In genomic region chr9:114205171-114206015, GRCh38 we compare ENCODE assay signal across 19 cellular contexts. TPM values are rescaled to one million over a fixed set of nuclear protein-coding genes. Genes with fewer than 3 reads are reported as not detected.
A peak's percentile ranks its signal among the peaks of the same experiment; 100 is the strongest.
DNase-seq lines count a peak whose midpoint lies in the region; ATAC-seq, FAIRE-seq and TF ChIP-seq lines count a peak whose summit lies in the region.
"Had no signal": no experiment of that assay in that cellular context is flagged by ENCODE, and none has a peak within 500 bp of the region (broad histone marks: within the 10 kb centered on the region; RNA-seq: fewer than 3 reads in every experiment).

No MANE protein-coding gene starts in this region.

- peaks cover 0 to 3% of the 10 kb centered on the region in 2 donors for H3K36me3 ChIP-seq in ascending aorta
- H3K36me3 ChIP-seq in heart right ventricle: peaks cover 0 to 4% (median 0%) of the 10 kb centered on the region in 9 donors
- H3K36me3 ChIP-seq in neuronal stem cell (replicated peaks in 1 of 2; ENCODE audit: control insufficient read depth in 2 of 2, insufficient read depth in 2 of 2, low read length in 2 of 2): peaks cover 4 to 7% of the 10 kb centered on the region in 2 donors
- H3K36me3 ChIP-seq in vagina: no peaks in the 10 kb centered on the region
- peaks cover 0 to 2% of the 10 kb centered on the region in 2 donors for H3K36me3 ChIP-seq in kidney (ENCODE audit: control insufficient read depth in 1 of 2, insufficient read depth in 2 of 2, low read length in 2 of 2)
- H3K36me3 ChIP-seq: esophagus muscularis mucosa had no signal

- no peak overlapping the region for H4K8ac ChIP-seq in neuronal stem cell (ENCODE audit: low read depth, low read length)

- H3K27ac Mint-ChIP-seq in CD14-positive monocyte: no peak overlapping the region
- H3K27ac Mint-ChIP-seq: CD4-positive, CD25-positive, alpha-beta regulatory T cell had no signal

- H3K4me1 Mint-ChIP-seq in CD14-positive monocyte: peaks cover 20% of the 10 kb centered on the region
- H3K4me1 Mint-ChIP-seq: CD4-positive, CD25-positive, alpha-beta regulatory T cell had no signal

- H3K14ac ChIP-seq in neuronal stem cell (ENCODE audit: low read length): peak overlapping the region; percentile 76

- WGBS in heart right ventricle, 2 donors: 47 to 71% methylated on average over 10 of the region's 10 CpGs
- WGBS in neuronal stem cell (ENCODE audit: extremely low coverage in 2 of 2, insufficient read length in 2 of 2, insufficient replicate concordance in 1 of 2), 2 donors: no CpG with 5 or more reads among the region's 10 CpGs

- intact Hi-C loops in ascending aorta (cut with DNase I) (loop anchor here (2.0 kb wide), 3 partner anchors 27 to 49 kb away; no protein-coding TSS in a partner anchor), heart right ventricle (cut with DNase I) (loop anchor here in 2 of 10 donors (2.0 kb wide), 2 partner anchors 27 to 29 kb away; no protein-coding TSS in a partner anchor), vagina (cut with DNase I) (no loop called here), CD14-positive monocyte (cut with micrococcal nuclease) (no loop called here), kidney (cut with DNase I) (no loop called here)

- TF ChIP-seq CTCF in ascending aorta (IDR thresholded peaks at IDR 0.05): no peak
- no peak for TF ChIP-seq CTCF in heart right ventricle (IDR thresholded peaks at IDR 0.05)
- no peak for TF ChIP-seq CTCF in vagina (IDR thresholded peaks at IDR 0.05)
- TF ChIP-seq CTCF in CD14-positive monocyte (IDR thresholded peaks at IDR 0.05): no peak
- no peak for TF ChIP-seq CTCF in kidney (IDR thresholded peaks at IDR 0.05; ENCODE audit: borderline replicate concordance, extremely low read depth, insufficient read depth)

- H3K4ac ChIP-seq in neuronal stem cell (ENCODE audit: low read length): no peak overlapping the region

- H3K9me3 ChIP-seq in ascending aorta: no peaks in the 10 kb centered on the region
- H3K9me3 ChIP-seq in heart right ventricle: no peaks in the 10 kb centered on the region
- no peaks in the 10 kb centered on the region for H3K9me3 ChIP-seq in neuronal stem cell (replicated peaks in 1 of 2; ENCODE audit: control insufficient read depth in 2 of 2, insufficient read depth in 1 of 2, low read depth in 1 of 2, low read length in 2 of 2)
- no peaks in the 10 kb centered on the region for H3K9me3 ChIP-seq in vagina
- H3K9me3 ChIP-seq in kidney (ENCODE audit: control insufficient read depth in 1 of 2, low read length in 2 of 2): no peaks in the 10 kb centered on the region
- H3K9me3 ChIP-seq: esophagus muscularis mucosa, suprapubic skin had no signal

- H3K27me3 ChIP-seq in ascending aorta (no peaks in the 10 kb centered on the region), heart right ventricle (no peaks in the 10 kb centered on the region), neuronal stem cell (ENCODE audit: control insufficient read depth in 3 of 3, insufficient read depth in 3 of 3, low read depth in 1 of 3, low read length in 3 of 3) (no peaks in the 10 kb centered on the region), vagina (no peaks in the 10 kb centered on the region)
- H3K27me3 ChIP-seq: esophagus muscularis mucosa, suprapubic skin had no signal

- peaks cover 0 to 2% (median 0%) of the 10 kb centered on the region in 3 donors for H3K27me3 Mint-ChIP-seq in CD14-positive monocyte (ENCODE audit: low read depth in 3 of 3)

- peak overlapping the region; percentile 48 for H3K18ac ChIP-seq in neuronal stem cell (ENCODE audit: low read length)

- no peak overlapping the region for H2BK120ac ChIP-seq in neuronal stem cell (ENCODE audit: low read depth, low read length)

- H2BK5ac ChIP-seq in neuronal stem cell (ENCODE audit: low read length): peak overlapping the region; percentile 68

- DNase-seq in ascending aorta (ENCODE audit: low spot score in 2 of 2): peak; percentile 61 to 89
- peak in 1 of 2 donors; percentile 23 for DNase-seq in heart right ventricle
- no peak for DNase-seq in neuronal stem cell (ENCODE audit: low spot score)
- no peak for DNase-seq in vagina (ENCODE audit: extremely low spot score in 2 of 2)
- DNase-seq in CD14-positive monocyte (ENCODE audit: low spot score): no peak
- no peak for DNase-seq in kidney
- DNase-seq: activated CD4-positive, alpha-beta T cell treated with anti-CD3 and anti-CD28 coated beads for 1 hour; activated gamma-delta T cell treated with Interleukin-2 at 50 U/mL for 16 hours; CD4-positive, CD25-positive, alpha-beta regulatory T cell; DMS79; left colon; NCI-H187 treated with DMSO at 0.1 percent for 48 hours; NCI-H526; OCI-M1; retina had no signal

- H3K4me1 ChIP-seq in ascending aorta (peaks cover 19 to 37% of the 10 kb centered on the region in 2 donors), heart right ventricle (peaks cover 16 to 46% (median 35%) of the 10 kb centered on the region in 9 donors), neuronal stem cell (ENCODE audit: control insufficient read depth in 2 of 2, insufficient read depth in 1 of 2, low read depth in 1 of 2, low read length in 2 of 2) (peaks cover 0 to 16% of the 10 kb centered on the region in 2 donors), vagina (peaks cover 46% of the 10 kb centered on the region), kidney (ENCODE audit: control insufficient read depth in 1 of 2, insufficient read depth in 1 of 2, low read depth in 1 of 2, low read length in 2 of 2) (peaks cover 0 to 3% of the 10 kb centered on the region in 2 donors)

- no peak overlapping the region for H3K4me2 ChIP-seq in neuronal stem cell (ENCODE audit: insufficient read depth, low read length, poor library complexity, severe bottlenecking)

- no peak overlapping the region for H3K4me3 Mint-ChIP-seq in CD14-positive monocyte
- H3K4me3 Mint-ChIP-seq: CD4-positive, CD25-positive, alpha-beta regulatory T cell had no signal

- H2AFZ ChIP-seq in neuronal stem cell (ENCODE audit: low read length): no peak overlapping the region

- H3K9ac ChIP-seq in neuronal stem cell (ENCODE audit: low read depth, low read length, poor library complexity) (peak overlapping the region; percentile 45), kidney (ENCODE audit: low read length in 2 of 2) (no peak overlapping the region)

- H3K9me3 Mint-ChIP-seq in CD14-positive monocyte: no peaks in the 10 kb centered on the region
- H3K9me3 Mint-ChIP-seq: CD4-positive, CD25-positive, alpha-beta regulatory T cell had no signal

- ATAC-seq in heart right ventricle: peak in 5 of 8 donors; percentile 17 to 32 (median 26)
- ATAC-seq in GM21381 (IDR thresholded peaks at IDR 0.05; ENCODE audit: unreplicated experiment): no peak
- ATAC-seq: left colon had no signal

- H3K4me3 ChIP-seq in ascending aorta: peak overlapping the region in 1 of 2 donors; percentile 3
- no peak overlapping the region for H3K4me3 ChIP-seq in heart right ventricle
- no peak overlapping the region for H3K4me3 ChIP-seq in neuronal stem cell (ENCODE audit: low read length in 2 of 2)
- no peak overlapping the region for H3K4me3 ChIP-seq in vagina
- H3K4me3 ChIP-seq in kidney (ENCODE audit: low read length in 2 of 2): no peak overlapping the region
- H3K4me3 ChIP-seq: esophagus muscularis mucosa, suprapubic skin had no signal

- H2BK12ac ChIP-seq in neuronal stem cell (ENCODE audit: low read length): no peak overlapping the region

- H3K23ac ChIP-seq in neuronal stem cell (ENCODE audit: low read depth, low read length, poor library complexity): peak overlapping the region; percentile 56

- no peak overlapping the region for H2BK15ac ChIP-seq in neuronal stem cell (ENCODE audit: low read length)

- no peaks in the 10 kb centered on the region for H3K79me1 ChIP-seq in neuronal stem cell (ENCODE audit: low read depth, low read length)

- no peak for FAIRE-seq in kidney (lab: Jason Lieb, UNC)
- FAIRE-seq: GM18507 had no signal

- no peak overlapping the region for H4K91ac ChIP-seq in neuronal stem cell (ENCODE audit: low read depth, low read length, poor library complexity)

- H3K27ac ChIP-seq in ascending aorta: peak overlapping the region; percentile 34 to 86
- H3K27ac ChIP-seq in heart right ventricle: peak overlapping the region in 8 of 10 donors; percentile 17 to 90 (median 82)
- no peak overlapping the region for H3K27ac ChIP-seq in neuronal stem cell (replicated peaks; ENCODE audit: low read length)
- H3K27ac ChIP-seq in vagina: peak overlapping the region; percentile 85
- H3K27ac ChIP-seq in kidney (ENCODE audit: low read depth in 2 of 2, low read length in 2 of 2): no peak overlapping the region
- H3K27ac ChIP-seq: esophagus muscularis mucosa, suprapubic skin had no signal

- no peaks in the 10 kb centered on the region for H3K36me3 Mint-ChIP-seq in CD14-positive monocyte
- H3K36me3 Mint-ChIP-seq: CD4-positive, CD25-positive, alpha-beta regulatory T cell had no signal

- TF ChIP-seq POLR2A in vagina (IDR thresholded peaks at IDR 0.05): no peak

- peak overlapping the region; percentile 40 for H2AK5ac ChIP-seq in neuronal stem cell (ENCODE audit: low read depth, low read length)

RNA-seq across cellular contexts. Expression of gene COL27A1, which starts 50.1 kb away (rescaled TPM):
- 9.3 TPM for total RNA-seq in ascending aorta
- total RNA-seq in heart right ventricle: 10 to 100 TPM in 2 of 10 donors, 1 to 10 TPM in 8; 4.1 to 11.5 (median 5.1) TPM
- 10 to 100 TPM in 1 of 2 donors, 1 to 10 TPM in 1; 3.1 to 35.8 TPM for polyA plus RNA-seq in heart right ventricle
- polyA plus RNA-seq in neuronal stem cell (2013, experiment 1 of 2): 11.1 TPM
- polyA plus RNA-seq in neuronal stem cell (2013, experiment 2 of 2): 11.1 TPM
- total RNA-seq in vagina: 17.2 TPM
- polyA plus RNA-seq in CD14-positive monocyte: not detected
- total RNA-seq in kidney: 45.6 TPM
- polyA plus RNA-seq in kidney (ENCODE audit: insufficient read depth, low read depth, low replicate concordance): 13.6 TPM
- polyA plus RNA-seq: CD4-positive, CD25-positive, alpha-beta regulatory T cell had no signal

Comparison
In these comparisons a context has a peak if more than half of its experiments do, and no peak if none do; other contexts are left out.
1. DNase-seq: peak in ascending aorta (2 of 2); none in neuronal stem cell (single experiment), vagina (0 of 2), CD14-positive monocyte (single experiment) and kidney (single experiment).
2. H3K27ac ChIP-seq: peak in ascending aorta (2 of 2), heart right ventricle (8 of 10) and vagina (single experiment); none in neuronal stem cell (single experiment) and kidney (0 of 2).